In the genomic region with DNA sequence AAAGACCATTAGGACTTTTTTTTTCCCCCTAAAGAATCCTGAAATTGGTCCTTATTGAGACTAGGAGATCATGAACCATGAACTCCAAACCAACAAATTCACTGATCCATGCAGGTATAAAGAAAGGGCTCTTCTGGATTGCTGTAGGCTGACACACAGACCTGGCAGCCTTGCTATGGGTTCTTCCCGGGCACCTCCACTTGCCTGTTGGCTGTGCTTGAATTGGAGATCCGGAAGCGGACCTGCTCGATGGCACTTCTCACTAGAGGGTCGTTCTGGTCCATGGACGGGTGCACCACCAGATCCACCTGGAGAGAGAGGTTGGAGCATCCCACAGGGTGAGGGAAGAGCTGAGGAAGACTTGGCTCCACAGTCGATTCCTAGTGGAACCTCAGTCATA, we compare ENCODE assay signal across 15 cellular contexts. TPM values are rescaled to one million over a fixed set of nuclear protein-coding genes. Genes with fewer than 3 reads are reported as not detected.
DNase-seq lines count a peak whose midpoint lies in the region; ATAC-seq and TF ChIP-seq lines count a peak whose summit lies in the region.
"Had no signal": no experiment of that assay in that cellular context is flagged by ENCODE, and none has a peak within 500 bp of the region (broad histone marks: within the 10 kb centered on the region; RNA-seq: fewer than 3 reads in every experiment).

No MANE protein-coding gene starts in this region.

- peaks cover 94% of the 10 kb centered on the region for H3K36me3 Mint-ChIP-seq in brain

- 32 to 42% methylated on average over 7 of the region's 7 CpGs for whole genome bisulfite sequencing in thyroid gland, 2 donors

- intact Hi-C loops in left ventricle myocardium inferior (cut with micrococcal nuclease), result no loop called here
- intact Hi-C loops in cardiac septum (cut with DNase I), result no loop called here
- intact Hi-C loops in thyroid gland (cut with DNase I), result no loop called here

- H3K27ac ChIP-seq in left ventricle myocardium inferior (replicated peaks), result peak overlapping the region; percentile 81
- peak overlapping the region; percentile 62 for H3K27ac ChIP-seq in layer of hippocampus (ENCODE audit: low read depth, low read length)
- H3K27ac ChIP-seq in thyroid gland, result peak overlapping the region; percentile 79 to 89 (median 84)
- H3K27ac ChIP-seq: HL-60 had no signal

- H3K4me3 Mint-ChIP-seq in brain, result no peak overlapping the region
- H3K4me3 Mint-ChIP-seq: B cell; CD4-positive, alpha-beta memory T cell; GM23338 had no signal

- H3K27ac Mint-ChIP-seq in brain, result peak overlapping the region in 3 of 5 experiments; percentile 48 to 57 (median 51)
- H3K27ac Mint-ChIP-seq: B cell, GM23338 had no signal

- ATAC-seq in GM19463 (IDR thresholded peaks at IDR 0.05; ENCODE audit: unreplicated experiment), result no peak
- ATAC-seq: GM12878, GM23338 had no signal

- H3K27me3 ChIP-seq in left ventricle myocardium inferior (ENCODE audit: low read depth) (no peaks in the 10 kb centered on the region), layer of hippocampus (ENCODE audit: control insufficient read depth, insufficient read depth, low read length) (no peaks in the 10 kb centered on the region), thyroid gland (no peaks in the 10 kb centered on the region)

- no peak for TF ChIP-seq POLR2A in thyroid gland (IDR thresholded peaks at IDR 0.05)

- no peaks in the 10 kb centered on the region for H3K27me3 Mint-ChIP-seq in brain
- H3K27me3 Mint-ChIP-seq: B cell; CD4-positive, alpha-beta memory T cell had no signal

- no peaks in the 10 kb centered on the region for H3K9me3 ChIP-seq in left ventricle myocardium inferior (replicated peaks)
- no peaks in the 10 kb centered on the region for H3K9me3 ChIP-seq in thyroid gland

- H3K4me1 Mint-ChIP-seq in brain, result peaks cover 9% of the 10 kb centered on the region
- H3K4me1 Mint-ChIP-seq: B cell; CD4-positive, alpha-beta memory T cell; GM23338 had no signal

- H3K9me3 Mint-ChIP-seq in brain, result no peaks in the 10 kb centered on the region
- H3K9me3 Mint-ChIP-seq: CD4-positive, alpha-beta memory T cell; GM23338 had no signal

- H3K4me3 ChIP-seq in left ventricle myocardium inferior, result no peak overlapping the region
- no peak overlapping the region for H3K4me3 ChIP-seq in thyroid gland (replicated peaks in 1 of 3)
- H3K4me3 ChIP-seq: GM12878, GM23338 had no signal

- TF ChIP-seq CTCF in left ventricle myocardium inferior (IDR thresholded peaks at IDR 0.05; ENCODE audit: borderline replicate concordance) (no peak), brain (conservative IDR thresholded peaks at IDR 0.05) (no peak), thyroid gland (IDR thresholded peaks at IDR 0.05) (no peak)

- H3K4me1 ChIP-seq in left ventricle myocardium inferior (peaks cover 21% of the 10 kb centered on the region), thyroid gland (peaks cover 27 to 35% of the 10 kb centered on the region in 2 donors)

- no peak for DNase-seq in left ventricle myocardium inferior
- no peak for DNase-seq in cardiac septum (ENCODE audit: low spot score)
- DNase-seq in thyroid gland, result peak; percentile 73 to 75
- DNase-seq in CD1c-positive myeloid dendritic cell (ENCODE audit: extremely low spot score), result no peak
- DNase-seq: C1 segment of cervical spinal cord; CD4-positive, alpha-beta memory T cell; DMS79; H7 had no signal

- H3K36me3 ChIP-seq in left ventricle myocardium inferior (peaks cover 100% of the 10 kb centered on the region), thyroid gland (peaks cover 64 to 65% of the 10 kb centered on the region in 2 donors)

RNA-seq across cellular contexts. Expression of gene GTF3C1, which starts 51.3 kb away (rescaled TPM):
- total RNA-seq in left ventricle myocardium inferior (46.9 TPM), cardiac septum (66.3 TPM), thyroid gland (100 to 1,000 TPM in 3 of 4 donors, 10 to 100 TPM in 1; 58.5 to 120 (median 112) TPM)
- 111 TPM for polyA plus RNA-seq in brain (ENCODE audit: insufficient read depth, low read depth, low replicate concordance)

RNA-seq across cellular contexts. Expression of gene KATNIP, which starts 51.5 kb away (rescaled TPM):
- total RNA-seq in left ventricle myocardium inferior (12.0 TPM), cardiac septum (22.6 TPM), thyroid gland (10 to 100 TPM; 41.3 to 82.8 (median 70.9) TPM)
- 13.5 TPM for polyA plus RNA-seq in brain (ENCODE audit: insufficient read depth, low read depth, low replicate concordance)

Comparison
In these comparisons a context has a peak if more than half of its experiments do, and no peak if none do; other contexts are left out.
1. DNase-seq: peak in thyroid gland (2 of 2); none in left ventricle myocardium inferior (single experiment), cardiac septum (single experiment) and CD1c-positive myeloid dendritic cell (single experiment).
2. Peak in every context shown above with its lines, with median percentiles within 50 percentile points of each other: H3K27ac ChIP-seq.